21 cellular contexts compared by ENCODE assay signal in genomic region chr1:54709547-54710292, GRCh38.
"Had no signal": no experiment of that assay in that cellular context is flagged by ENCODE, and none has a peak within 500 bp of the region (broad histone marks: within the 10 kb centered on the region; RNA-seq: fewer than 3 reads in every experiment).

No MANE protein-coding gene starts in this region.

- FAIRE-seq: frontal cortex, kidney had no signal

- ATAC-seq: activated T-helper 17 cell treated with anti-CD3 and anti-CD28 coated beads, Interleukin-2, amount 50 U/mL, for 72 hours; left lobe of liver had no signal

- DNase-seq: activated CD4-positive, alpha-beta T cell treated with anti-CD3 and anti-CD28 coated beads, Interleukin-2, amount 50 U/mL, for 4 hours; activated naive CD4-positive, alpha-beta T cell; activated naive CD8-positive, alpha-beta T cell treated with anti-CD3 and anti-CD28 coated beads, Interleukin-2, amount 10 ng/mL, durations not matched to agents 7 days and 5 days; activated T-cell treated with anti-CD3 and anti-CD28 coated beads for 4 hours; caudate nucleus; colonic mucosa; head of caudate nucleus; kidney; mammary epithelial cell; nephron progenitor cell; occipital lobe; retina; stimulated activated CD4-positive, alpha-beta T cell treated with anti-CD3 and anti-CD28 coated beads, Interleukin-12 subunit alpha, Interleukin-12 subunit beta, amount 100 ng/mL, for 4 hours; stimulated activated CD4-positive, alpha-beta T cell treated with anti-CD3 and anti-CD28 coated beads, Interleukin-1b, Interleukin-23, amount 100 ng/mL, for 48 hours; stimulated activated CD8-positive, alpha-beta memory T cell treated with anti-CD3 and anti-CD28 coated beads, Interleukin-4, amount 100 ng/mL, for 48 hours; stimulated activated naive CD4-positive, alpha-beta T cell; thyroid gland; uterus had no signal
